In the genomic region with DNA sequence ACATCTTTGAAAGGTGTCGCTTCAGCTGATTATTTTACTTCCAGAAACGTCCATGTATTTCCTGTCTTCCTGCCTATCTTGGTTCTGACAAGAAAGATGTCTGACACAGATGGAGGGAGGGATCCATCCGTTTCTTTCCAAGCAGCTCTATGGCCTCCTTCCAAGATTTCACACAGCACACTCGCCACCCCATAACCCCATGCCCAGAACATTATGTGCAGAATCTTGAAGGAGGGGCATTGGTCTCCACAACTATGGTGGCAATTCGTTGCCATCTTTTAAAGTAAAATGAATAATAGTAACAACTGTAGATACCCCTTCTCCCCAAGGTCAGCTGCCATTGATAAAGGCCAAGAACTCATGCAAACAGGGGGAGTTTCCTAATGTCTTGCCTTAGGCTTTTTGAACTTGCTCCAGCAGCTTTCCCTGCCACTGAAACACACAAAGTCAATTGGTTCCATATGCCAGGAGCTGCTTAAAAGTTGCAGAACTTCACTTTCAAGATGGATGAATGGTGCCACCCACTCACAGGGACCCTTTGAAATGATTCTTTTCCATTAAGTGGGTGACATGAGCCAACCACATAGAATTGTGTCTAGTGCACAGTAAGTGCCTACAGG, we compare ENCODE assay signal across 19 cellular contexts. TPM values are rescaled to one million over a fixed set of nuclear protein-coding genes. Genes with fewer than 3 reads are reported as not detected.
"Had no signal": no experiment of that assay in that cellular context is flagged by ENCODE, and none has a peak within 500 bp of the region (broad histone marks: within the 10 kb centered on the region; RNA-seq: fewer than 3 reads in every experiment).

No MANE protein-coding gene starts in this region.

- DNase-seq: activated CD4-positive, alpha-beta memory T cell treated with anti-CD3 and anti-CD28 coated beads, Interleukin-2, amount 10 ng/mL, durations not matched to agents 7 days and 5 days; activated naive CD4-positive, alpha-beta T cell treated with anti-CD3 and anti-CD28 coated beads, Interleukin-2, amount 50 U/mL, for 16 hours; activated T-cell treated with anti-CD3 and anti-CD28 coated beads, Interleukin-2, amount 50 U/mL, for 24 hours; effector memory CD4-positive, alpha-beta T cell; hippocampal formation; naive thymus-derived CD8-positive, alpha-beta T cell; nucleus accumbens; posterior cingulate gyrus; stimulated activated CD4-positive, alpha-beta T cell treated with anti-CD3 and anti-CD28 coated beads, Interleukin-15, amount 100 ng/mL, for 24 hours; stimulated activated CD4-positive, alpha-beta T cell treated with anti-CD3 and anti-CD28 coated beads, Interleukin-4, amount 100 ng/mL, for 1 hour; stimulated activated naive CD4-positive, alpha-beta T cell; WERI-Rb-1 had no signal

- H3K36me3 ChIP-seq: adrenal gland, tibial nerve, vagina, WERI-Rb-1 had no signal

- H3K27ac ChIP-seq: epithelial cell of prostate, tibial nerve, vagina, WERI-Rb-1 had no signal

- H3K9me3 ChIP-seq: adrenal gland, vagina had no signal

- H3K4me3 ChIP-seq: adrenal gland, skin epidermis, tibial nerve, vagina had no signal

- ATAC-seq: left lobe of liver; naive thymus-derived CD8-positive, alpha-beta T cell had no signal

- H3K27me3 ChIP-seq: adrenal gland, tibial nerve, vagina had no signal

RNA-seq across cellular contexts. Expression of a gene that starts 60.0 kb away (rescaled TPM):
- total RNA-seq: naive thymus-derived CD8-positive, alpha-beta T cell had no signal
- polyA plus RNA-seq: keratinocyte had no signal
